ENCODE assay signal across 16 cellular contexts in the genomic region with DNA sequence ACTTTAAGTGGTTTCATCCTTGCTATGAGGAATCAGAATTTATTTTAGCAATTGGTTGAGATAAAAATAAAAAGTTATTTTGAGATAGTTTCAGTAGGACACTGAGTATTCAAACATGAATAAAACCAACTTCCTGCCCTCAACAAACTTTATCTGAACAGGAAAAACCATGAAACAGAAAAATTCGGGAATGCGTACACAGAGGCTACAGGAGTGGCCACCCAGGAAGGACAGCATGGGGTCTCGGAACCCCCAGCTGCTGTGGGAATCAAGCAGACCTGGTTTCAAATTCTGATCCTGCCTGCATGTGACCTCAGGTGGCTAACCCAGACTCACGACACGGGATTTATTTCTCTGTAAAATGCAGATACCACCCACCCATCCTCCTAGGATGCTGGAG. TPM values are rescaled to one million over a fixed set of nuclear protein-coding genes. Genes with fewer than 3 reads are reported as not detected.
DNase-seq lines count a peak whose midpoint lies in the region; ATAC-seq, FAIRE-seq and TF ChIP-seq lines count a peak whose summit lies in the region.
"Had no signal": no experiment of that assay in that cellular context is flagged by ENCODE, and none has a peak within 500 bp of the region (broad histone marks: within the 10 kb centered on the region; RNA-seq: fewer than 3 reads in every experiment).

No MANE protein-coding gene starts in this region.

- POLR2A ChIA-PET in HEK293 (lab: Yijun Ruan, JAX) = no interaction called here

- CTCF ChIA-PET in HEK293 (lab: Yijun Ruan, JAX) = interaction anchor here (1.2 kb wide), 1 partner anchor 15 kb away, joined by 3 read pairs; no protein-coding TSS in a partner anchor

- no peaks in the 10 kb centered on the region for H3K36me3 ChIP-seq in BLaER1 treated with 17β-estradiol and CSF1 and Interleukin-3, amounts not matched to agents 10 nM and 100 nM
- H3K36me3 ChIP-seq in HEK293 (ENCODE audit: control insufficient read depth in 2 of 2, insufficient read depth in 1 of 2, low read length in 2 of 2) = no peaks in the 10 kb centered on the region
- no peaks in the 10 kb centered on the region for H3K36me3 ChIP-seq in pancreas
- H3K36me3 ChIP-seq: BE2C had no signal

- H3K4me2 ChIP-seq in BLaER1 treated with 17β-estradiol and CSF1 and Interleukin-3, amounts not matched to agents 10 nM and 100 nM = peak overlapping the region; percentile 48 to 93 (median 85)

- peak overlapping the region in 6 of 11 experiments; percentile 24 to 94 (median 91); a peak in 9 of 22 replicates for H3K27ac ChIP-seq in BLaER1 treated with 17β-estradiol and CSF1 and Interleukin-3, amounts not matched to agents 10 nM and 100 nM
- H3K27ac ChIP-seq in HEK293 (ENCODE audit: extremely low read depth, low read depth, low read length) (no peak overlapping the region), pancreas (peak overlapping the region; percentile 16 to 75 (median 52))
- H3K27ac ChIP-seq: SK-N-MC had no signal

- DNase-seq in pancreas (no peak), NCI-H748 (lab: John Stamatoyannopoulos, UW; ENCODE audit: unreplicated experiment) (no peak), Kasumi-1 (lab: John Stamatoyannopoulos, UW) (no peak), GM12892 (ENCODE audit: insufficient read length) (no peak)
- DNase-seq: BE2C, DMS 273 treated with DMSO at 0.1 percent for 48 hours, HCEC 1CT, NCI-H1048, NCI-H226, NCI-H526 had no signal

- ATAC-seq in activated T-helper 17 cell treated with anti-CD3 and anti-CD28 coated beads, Interleukin-2, amount 50 U/mL, for 72 hours (replicated peaks) = no peak
- ATAC-seq in pancreas = peak; percentile 7 to 36 (median 16)
- ATAC-seq: K562, Right ventricle myocardium inferior had no signal

- FAIRE-seq in pancreas (lab: Jason Lieb, UNC) (no peak), GM12892 (lab: Jason Lieb, UNC) (no peak)
- FAIRE-seq: K562 had no signal

- no peak for TF ChIP-seq CTCF in HEK293 (tag by site-specific recombination; IDR thresholded peaks at IDR 0.05)
- no peak for TF ChIP-seq CTCF in pancreas (IDR thresholded peaks at IDR 0.05)

- peaks cover 27% of the 10 kb centered on the region for H3K4me1 Mint-ChIP-seq in activated T-helper 17 cell treated with anti-CD3 and anti-CD28 coated beads, Interleukin-2, amount 50 U/mL, for 72 hours

- no peak overlapping the region for H3K4me3 Mint-ChIP-seq in activated T-helper 17 cell treated with anti-CD3 and anti-CD28 coated beads, Interleukin-2, amount 50 U/mL, for 72 hours

- WGBS in pancreas, 2 donors = 17 to 19% methylated on average over 5 of the region's 5 CpGs

- no peaks in the 10 kb centered on the region for H3K36me3 Mint-ChIP-seq in activated T-helper 17 cell treated with anti-CD3 and anti-CD28 coated beads, Interleukin-2, amount 50 U/mL, for 72 hours (ENCODE audit: low read depth)

- intact Hi-C loops in pancreas (cut with DNase I) = no loop called here

- H3K9me3 Mint-ChIP-seq in activated T-helper 17 cell treated with anti-CD3 and anti-CD28 coated beads, Interleukin-2, amount 50 U/mL, for 72 hours = peaks cover 6% of the 10 kb centered on the region

- H3K9ac ChIP-seq in BLaER1 treated with 17β-estradiol and CSF1 and Interleukin-3, amounts not matched to agents 10 nM and 100 nM = peak overlapping the region in 4 of 11 experiments; percentile 37 to 79 (median 52); a peak in 8 of 22 replicates

- H3K27me3 ChIP-seq in BLaER1 treated with 17β-estradiol and CSF1 and Interleukin-3, amounts not matched to agents 10 nM and 100 nM = 0 out of 22 replicates have a peak, but pooled peaks cover 0 to 5% (median 0%) of the 10 kb centered on the region in 11 experiments
- H3K27me3 ChIP-seq in pancreas = no peaks in the 10 kb centered on the region

- TF ChIP-seq POLR2A in GM12892 (IDR thresholded peaks at IDR 0.05; ENCODE audit: low read depth, low read length) = no peak

- peaks cover 52 to 82% (median 66%) of the 10 kb centered on the region in 10 experiments for H3K4me1 ChIP-seq in BLaER1 treated with 17β-estradiol and CSF1 and Interleukin-3, amounts not matched to agents 10 nM and 100 nM
- H3K4me1 ChIP-seq in HEK293 (ENCODE audit: control insufficient read depth, insufficient read depth, low read length) = no peaks in the 10 kb centered on the region
- peaks cover 0 to 31% (median 9%) of the 10 kb centered on the region in 3 donors for H3K4me1 ChIP-seq in pancreas
- H3K4me1 ChIP-seq: BE2C had no signal

- H3K27ac Mint-ChIP-seq in activated T-helper 17 cell treated with anti-CD3 and anti-CD28 coated beads, Interleukin-2, amount 50 U/mL, for 72 hours = peak overlapping the region; percentile 6

- H4K20me1 ChIP-seq in BLaER1 treated with 17β-estradiol and CSF1 and Interleukin-3, amounts not matched to agents 10 nM and 100 nM = peaks cover 0 to 6% (median 0%) of the 10 kb centered on the region in 11 experiments; a peak in 1 of 22 replicates

- peaks cover 0 to 4% (median 3%) of the 10 kb centered on the region in 11 experiments; a peak in 8 of 22 replicates for H3K9me3 ChIP-seq in BLaER1 treated with 17β-estradiol and CSF1 and Interleukin-3, amounts not matched to agents 10 nM and 100 nM (replicated peaks in 1 of 11)
- H3K9me3 ChIP-seq in HEK293 (ENCODE audit: control insufficient read depth, insufficient read depth, low read depth, low read length) (no peaks in the 10 kb centered on the region), pancreas (no peaks in the 10 kb centered on the region)
- H3K9me3 ChIP-seq: BE2C had no signal

- no peaks in the 10 kb centered on the region for H3K27me3 Mint-ChIP-seq in activated T-helper 17 cell treated with anti-CD3 and anti-CD28 coated beads, Interleukin-2, amount 50 U/mL, for 72 hours

- H3K4me3 ChIP-seq in BLaER1 treated with 17β-estradiol and CSF1 and Interleukin-3, amounts not matched to agents 10 nM and 100 nM = peak overlapping the region in 1 of 10 experiments; percentile 26; a peak in 2 of 20 replicates
- no peak overlapping the region for H3K4me3 ChIP-seq in HEK293 (ENCODE audit: low read depth, low read length)
- H3K4me3 ChIP-seq in pancreas = no peak overlapping the region
- H3K4me3 ChIP-seq: K562, SK-N-MC had no signal

TF ChIP-seq in HEK293, 187 proteins besides CTCF, POLR2A, EP300 and RAD21:
- TF ChIP-seq ZNF223 (tag by site-specific recombination; IDR thresholded peaks at IDR 0.05) (no peak), ZNF362 (tag by site-specific recombination; IDR thresholded peaks at IDR 0.05) (no peak), GLIS1 (tag by site-specific recombination; IDR thresholded peaks at IDR 0.05) (peak; percentile 57)

RNA-seq across cellular contexts. Expression of gene GRID1, which starts 49.0 kb away (rescaled TPM):
- not detected for total RNA-seq in activated T-helper 17 cell treated with anti-CD3 and anti-CD28 coated beads, Interleukin-2, amount 50 U/mL, for 72 hours
- total RNA-seq in pancreas = 1 to 10 TPM in 3 of 6 donors, under 1 TPM in 3; 0.67 to 1.5 (median 1.0) TPM
- polyA plus RNA-seq in pancreas = under 1 TPM; 0.05 to 0.15 TPM
- 0.06 TPM for polyA plus RNA-seq in GM12892 (2012; ENCODE audit: missing spikeins)
